In the genomic region with DNA sequence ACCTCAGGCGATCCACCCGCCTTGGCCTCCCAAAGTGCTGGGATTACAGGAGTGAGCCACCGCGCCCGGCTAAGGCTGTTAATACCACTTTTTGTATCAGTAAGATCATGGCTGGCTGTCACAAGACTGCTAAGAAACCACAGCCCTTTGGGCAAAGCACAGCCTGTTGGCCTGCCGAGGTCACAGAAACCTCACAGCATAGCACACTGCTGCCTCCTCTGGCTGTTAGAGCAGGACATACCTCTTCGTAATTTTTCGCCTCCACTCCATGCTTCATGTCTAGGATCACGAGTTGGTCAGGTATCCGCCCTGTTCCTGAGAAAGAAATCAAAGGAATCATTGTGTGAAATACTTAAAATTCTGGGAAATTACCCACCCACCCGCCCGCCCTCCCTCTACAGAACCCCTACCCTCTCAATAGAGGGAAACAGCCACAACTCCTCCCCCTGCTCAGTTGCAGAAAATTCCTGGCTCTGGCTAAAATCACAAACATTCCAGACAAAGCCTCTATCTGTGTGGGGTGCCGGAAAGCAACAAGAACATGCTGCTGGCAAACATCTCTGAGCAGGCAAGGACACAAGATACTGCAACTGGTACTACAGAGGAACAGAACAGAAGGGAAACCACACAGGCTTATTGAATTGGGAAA, we compare ENCODE assay signal across 8 cellular contexts. TPM values are rescaled to one million over a fixed set of nuclear protein-coding genes. Genes with fewer than 3 reads are reported as not detected.
DNase-seq lines count a peak whose midpoint lies in the region; ATAC-seq lines count a peak whose summit lies in the region.

No MANE protein-coding gene starts in this region.

- no peaks in the 10 kb centered on the region for H3K27me3 ChIP-seq in skeletal muscle satellite cell (ENCODE audit: control insufficient read depth, insufficient read depth, low read length)

- H3K4me1 Mint-ChIP-seq in activated naive CD8-positive, alpha-beta T cell treated with anti-CD3 and anti-CD28 coated beads, Interleukin-2, amount 10 ng/mL, durations not matched to agents 7 days and 5 days, result peaks cover 44% of the 10 kb centered on the region
- peaks cover 44% of the 10 kb centered on the region for H3K4me1 Mint-ChIP-seq in activated naive CD8-positive, alpha-beta T cell treated with anti-CD3 and anti-CD28 coated beads for 36 hours
- peaks cover 55% of the 10 kb centered on the region for H3K4me1 Mint-ChIP-seq in central memory CD8-positive, alpha-beta T cell

- H3K36me3 Mint-ChIP-seq in activated naive CD8-positive, alpha-beta T cell treated with anti-CD3 and anti-CD28 coated beads, Interleukin-2, amount 10 ng/mL, durations not matched to agents 7 days and 5 days, result peaks cover 53% of the 10 kb centered on the region
- H3K36me3 Mint-ChIP-seq in activated naive CD8-positive, alpha-beta T cell treated with anti-CD3 and anti-CD28 coated beads for 36 hours, result peaks cover 26% of the 10 kb centered on the region
- peaks cover 35% of the 10 kb centered on the region for H3K36me3 Mint-ChIP-seq in central memory CD8-positive, alpha-beta T cell (ENCODE audit: insufficient read depth)

- peak overlapping the region; percentile 25 for H3K4me2 ChIP-seq in skeletal muscle satellite cell (ENCODE audit: low read length)

- no peaks in the 10 kb centered on the region for H3K9me3 ChIP-seq in skeletal muscle satellite cell (replicated peaks; ENCODE audit: low read length)

- no peaks in the 10 kb centered on the region for H3K9me3 Mint-ChIP-seq in activated naive CD8-positive, alpha-beta T cell treated with anti-CD3 and anti-CD28 coated beads, Interleukin-2, amount 10 ng/mL, durations not matched to agents 7 days and 5 days
- no peaks in the 10 kb centered on the region for H3K9me3 Mint-ChIP-seq in activated naive CD8-positive, alpha-beta T cell treated with anti-CD3 and anti-CD28 coated beads for 36 hours
- no peaks in the 10 kb centered on the region for H3K9me3 Mint-ChIP-seq in central memory CD8-positive, alpha-beta T cell

- no peaks in the 10 kb centered on the region for H3K27me3 Mint-ChIP-seq in activated naive CD8-positive, alpha-beta T cell treated with anti-CD3 and anti-CD28 coated beads, Interleukin-2, amount 10 ng/mL, durations not matched to agents 7 days and 5 days
- H3K27me3 Mint-ChIP-seq in activated naive CD8-positive, alpha-beta T cell treated with anti-CD3 and anti-CD28 coated beads for 36 hours, result no peaks in the 10 kb centered on the region
- H3K27me3 Mint-ChIP-seq in central memory CD8-positive, alpha-beta T cell, result no peaks in the 10 kb centered on the region

- H3K4me3 Mint-ChIP-seq in activated naive CD8-positive, alpha-beta T cell treated with anti-CD3 and anti-CD28 coated beads, Interleukin-2, amount 10 ng/mL, durations not matched to agents 7 days and 5 days, result no peak overlapping the region
- H3K4me3 Mint-ChIP-seq in activated naive CD8-positive, alpha-beta T cell treated with anti-CD3 and anti-CD28 coated beads for 36 hours, result no peak overlapping the region
- no peak overlapping the region for H3K4me3 Mint-ChIP-seq in central memory CD8-positive, alpha-beta T cell

- no peak for DNase-seq in activated naive CD8-positive, alpha-beta T cell treated with anti-CD3 and anti-CD28 coated beads, Interleukin-2, amount 10 ng/mL, durations not matched to agents 7 days and 5 days
- DNase-seq in activated naive CD8-positive, alpha-beta T cell treated with anti-CD3 and anti-CD28 coated beads for 36 hours, result no peak
- DNase-seq in central memory CD8-positive, alpha-beta T cell (ENCODE audit: low spot score in 2 of 2), result no peak
- DNase-seq in islet precursor cell (peak; percentile 97), GM19238 (ENCODE audit: insufficient read length, low spot score) (no peak)

- H3K4me3 ChIP-seq in skeletal muscle satellite cell (ENCODE audit: low read length), result no peak overlapping the region

- H3K9ac ChIP-seq in skeletal muscle satellite cell (ENCODE audit: low read depth, low read length), result peak overlapping the region; percentile 62

- peaks cover 20% of the 10 kb centered on the region for H3K4me1 ChIP-seq in skeletal muscle satellite cell (ENCODE audit: control insufficient read depth, insufficient read depth, low read length)

- H3K36me3 ChIP-seq in skeletal muscle satellite cell (ENCODE audit: insufficient read depth, low read length), result peaks cover 28% of the 10 kb centered on the region

- POLR2A ChIA-PET in activated naive CD8-positive, alpha-beta T cell treated with anti-CD3 and anti-CD28 coated beads, Interleukin-2, amount 10 ng/mL, durations not matched to agents 7 days and 5 days (lab: Charles Lee), result interaction anchor here (0.6 kb wide), 1 partner anchor 154 kb away, joined by 3 read pairs; no protein-coding TSS in a partner anchor

- no peak overlapping the region for H3K27ac Mint-ChIP-seq in activated naive CD8-positive, alpha-beta T cell treated with anti-CD3 and anti-CD28 coated beads, Interleukin-2, amount 10 ng/mL, durations not matched to agents 7 days and 5 days
- H3K27ac Mint-ChIP-seq in activated naive CD8-positive, alpha-beta T cell treated with anti-CD3 and anti-CD28 coated beads for 36 hours, result no peak overlapping the region
- peak overlapping the region; percentile 39 for H3K27ac Mint-ChIP-seq in central memory CD8-positive, alpha-beta T cell (ENCODE audit: low read depth)

- ATAC-seq in activated naive CD8-positive, alpha-beta T cell treated with anti-CD3 and anti-CD28 coated beads, Interleukin-2, amount 10 ng/mL, durations not matched to agents 7 days and 5 days (ENCODE audit: low read depth), result peak; percentile 60
- no peak for ATAC-seq in central memory CD8-positive, alpha-beta T cell (replicated peaks; ENCODE audit: extremely low read depth, poor library complexity, severe bottlenecking)
- ATAC-seq in HG03342 (IDR thresholded peaks at IDR 0.05; ENCODE audit: unreplicated experiment) (no peak), GM19397 (IDR thresholded peaks at IDR 0.05; ENCODE audit: unreplicated experiment) (no peak)

RNA-seq across cellular contexts. Expression of a gene that starts 20.7 kb away (rescaled TPM):
- total RNA-seq in activated naive CD8-positive, alpha-beta T cell treated with anti-CD3 and anti-CD28 coated beads, Interleukin-2, amount 10 ng/mL, durations not matched to agents 7 days and 5 days, result 100 to 1,000 TPM in 1 of 2 experiments, 10 to 100 TPM in 1; 95.2 to 104 TPM
- total RNA-seq in activated naive CD8-positive, alpha-beta T cell treated with anti-CD3 and anti-CD28 coated beads for 36 hours, result 10 to 100 TPM; 50.1 to 50.9 TPM
- total RNA-seq in skeletal muscle satellite cell (2012; rRNA removed), result 26.6 and 31.2 TPM in 2 replicates

RNA-seq across cellular contexts. Expression of a gene that starts 28.9 kb away (rescaled TPM):
- total RNA-seq in activated naive CD8-positive, alpha-beta T cell treated with anti-CD3 and anti-CD28 coated beads, Interleukin-2, amount 10 ng/mL, durations not matched to agents 7 days and 5 days, result 100 to 1,000 TPM; 149 to 154 TPM
- total RNA-seq in activated naive CD8-positive, alpha-beta T cell treated with anti-CD3 and anti-CD28 coated beads for 36 hours, result 100 to 1,000 TPM; 160 to 169 TPM
- 226 and 241 TPM in 2 replicates for total RNA-seq in skeletal muscle satellite cell (2012; rRNA removed)
